20 cellular contexts compared by ENCODE assay signal in the genomic region with DNA sequence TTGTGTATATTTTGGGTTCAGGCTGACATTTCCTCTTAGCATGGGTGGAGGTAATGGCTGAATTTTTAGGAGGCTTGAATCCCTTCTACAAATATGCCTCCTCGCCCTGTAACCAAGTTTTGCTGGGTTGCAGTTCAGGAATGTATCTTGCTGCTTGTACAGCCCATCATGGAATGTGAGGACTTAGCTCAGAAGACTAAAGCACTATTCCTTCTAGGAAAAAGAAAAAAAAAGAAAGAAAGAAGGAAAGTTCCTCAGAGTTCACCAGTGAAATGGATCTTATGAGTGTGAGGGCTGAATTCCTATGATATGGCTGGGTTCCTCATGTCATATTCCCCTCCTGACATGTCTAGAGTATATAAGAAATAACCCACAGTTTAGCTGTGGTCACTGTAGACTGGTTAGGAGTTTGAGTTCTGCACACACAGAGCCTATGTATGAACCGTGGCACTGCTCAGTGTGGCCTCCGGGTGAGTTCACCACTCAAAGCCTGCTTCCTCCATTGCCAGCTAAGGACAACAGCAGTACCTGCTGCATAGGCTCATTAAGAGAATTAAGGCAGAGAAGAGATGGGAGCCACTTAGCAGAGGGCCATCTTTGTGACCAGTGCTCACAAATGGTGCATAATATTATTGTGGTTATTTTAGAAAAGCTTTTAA.
DNase-seq lines count a peak whose midpoint lies in the region; ATAC-seq and TF ChIP-seq lines count a peak whose summit lies in the region.
"Had no signal": no experiment of that assay in that cellular context is flagged by ENCODE, and none has a peak within 500 bp of the region (broad histone marks: within the 10 kb centered on the region; RNA-seq: fewer than 3 reads in every experiment).

No MANE protein-coding gene starts in this region.

- no peak overlapping the region for H3K27ac Mint-ChIP-seq in CD14-positive monocyte
- H3K27ac Mint-ChIP-seq: activated CD8-positive, alpha-beta T cell treated with anti-CD3 and anti-CD28 coated beads, Interleukin-2, amount 10 ng/mL, durations not matched to agents 7 days and 5 days; activated naive CD4-positive, alpha-beta T cell treated with anti-CD3 and anti-CD28 coated beads, Interleukin-2, amount 50 U/mL, for 24 hours had no signal

- intact Hi-C loops in CD14-positive monocyte (cut with micrococcal nuclease): no loop called here

- H3K4me2 ChIP-seq in GM23248 (ENCODE audit: unreplicated experiment): no peak overlapping the region

- H3K9me3 ChIP-seq in GM23248 (ENCODE audit: low read depth): no peaks in the 10 kb centered on the region
- no peaks in the 10 kb centered on the region for H3K9me3 ChIP-seq in RWPE2 (ENCODE audit: severe bottlenecking)
- no peaks in the 10 kb centered on the region for H3K9me3 ChIP-seq in thoracic aorta

- H3K36me3 Mint-ChIP-seq in CD14-positive monocyte: no peaks in the 10 kb centered on the region
- H3K36me3 Mint-ChIP-seq: activated naive CD4-positive, alpha-beta T cell treated with anti-CD3 and anti-CD28 coated beads, Interleukin-2, amount 50 U/mL, for 24 hours had no signal

- peaks cover 0 to 2% (median 0%) of the 10 kb centered on the region in 7 donors for H3K9me3 Mint-ChIP-seq in CD14-positive monocyte
- H3K9me3 Mint-ChIP-seq: activated naive CD4-positive, alpha-beta T cell treated with anti-CD3 and anti-CD28 coated beads, Interleukin-2, amount 50 U/mL, for 24 hours had no signal

- TF ChIP-seq CTCF in RWPE2 (IDR thresholded peaks at IDR 0.05; ENCODE audit: poor library complexity, severe bottlenecking) (no peak), thoracic aorta (IDR thresholded peaks at IDR 0.05) (no peak), CD14-positive monocyte (IDR thresholded peaks at IDR 0.05) (no peak)

- H4K20me1 ChIP-seq in GM23248 (ENCODE audit: insufficient read depth): no peaks in the 10 kb centered on the region

- peak; percentile 16; the same call in 1 of the 3 replicates for ATAC-seq in RWPE2 (ENCODE audit: low read depth)
- no peak for ATAC-seq in thoracic aorta (ENCODE audit: insufficient number of reproducible peaks, low FRiP score, low read depth)
- ATAC-seq: activated CD8-positive, alpha-beta T cell treated with anti-CD3 and anti-CD28 coated beads, Interleukin-2, amount 10 ng/mL, durations not matched to agents 7 days and 5 days had no signal

- no peak overlapping the region for H3K9ac ChIP-seq in GM23248

- H3K27ac ChIP-seq in GM23248 (no peak overlapping the region), RWPE2 (ENCODE audit: poor library complexity, severe bottlenecking) (peak overlapping the region; percentile 81), thoracic aorta (peak overlapping the region; percentile 43 to 50)
- H3K27ac ChIP-seq: dorsolateral prefrontal cortex had no signal

- peaks cover 3 to 16% (median 5%) of the 10 kb centered on the region in 3 donors for H3K27me3 Mint-ChIP-seq in CD14-positive monocyte (ENCODE audit: low read depth in 3 of 3)
- H3K27me3 Mint-ChIP-seq: activated naive CD4-positive, alpha-beta T cell treated with anti-CD3 and anti-CD28 coated beads, Interleukin-2, amount 50 U/mL, for 24 hours had no signal

- H3K79me2 ChIP-seq in GM23248 (ENCODE audit: insufficient read depth): no peaks in the 10 kb centered on the region

- no peaks in the 10 kb centered on the region for H3K36me3 ChIP-seq in GM23248 (ENCODE audit: low read depth)
- no peaks in the 10 kb centered on the region for H3K36me3 ChIP-seq in RWPE2 (ENCODE audit: low read depth)
- H3K36me3 ChIP-seq in thoracic aorta: no peaks in the 10 kb centered on the region

- no peaks in the 10 kb centered on the region for H3K4me1 Mint-ChIP-seq in CD14-positive monocyte
- H3K4me1 Mint-ChIP-seq: activated naive CD4-positive, alpha-beta T cell treated with anti-CD3 and anti-CD28 coated beads, Interleukin-2, amount 50 U/mL, for 24 hours had no signal

- in situ Hi-C loops in GM23248 (cut with MboI): no loop called here

- peaks cover 5% of the 10 kb centered on the region; the same call in 1 of the 2 replicates for H3K27me3 ChIP-seq in GM23248 (replicated peaks; ENCODE audit: insufficient read depth)
- H3K27me3 ChIP-seq in RWPE2 (ENCODE audit: insufficient read depth, poor library complexity, severe bottlenecking): no peaks in the 10 kb centered on the region
- H3K27me3 ChIP-seq in thoracic aorta (replicated peaks; ENCODE audit: insufficient read depth): no peaks in the 10 kb centered on the region
- H3K27me3 ChIP-seq: dorsolateral prefrontal cortex had no signal

- no peaks in the 10 kb centered on the region for H3K4me1 ChIP-seq in GM23248 (ENCODE audit: insufficient read depth)
- H3K4me1 ChIP-seq in RWPE2 (ENCODE audit: insufficient read depth, poor library complexity, severe bottlenecking): peaks cover 12% of the 10 kb centered on the region
- H3K4me1 ChIP-seq in thoracic aorta (ENCODE audit: control insufficient read depth in 1 of 2, low read depth in 2 of 2): peaks cover 28 to 50% of the 10 kb centered on the region in 2 donors

- no peaks in the 10 kb centered on the region for H3K9me2 ChIP-seq in GM23248 (ENCODE audit: insufficient read depth)

- 77% methylated on average over 3 of the region's 3 CpGs for WGBS in GM23248 (ENCODE audit: low coverage in 1 of 2, low lambda C conversion rate in 2 of 2, missing lambda C conversion rate in 2 of 2), 2 experiments

- no peaks in the 10 kb centered on the region for H3F3A ChIP-seq in GM23248 (ENCODE audit: insufficient read depth)

- no peak overlapping the region for H2AFZ ChIP-seq in GM23248

- H3K4me3 Mint-ChIP-seq in CD14-positive monocyte: no peak overlapping the region
- H3K4me3 Mint-ChIP-seq: activated CD8-positive, alpha-beta T cell treated with anti-CD3 and anti-CD28 coated beads, Interleukin-2, amount 10 ng/mL, durations not matched to agents 7 days and 5 days; activated naive CD4-positive, alpha-beta T cell treated with anti-CD3 and anti-CD28 coated beads, Interleukin-2, amount 50 U/mL, for 24 hours had no signal

- H3K4me3 ChIP-seq in GM23248: no peak overlapping the region
- H3K4me3 ChIP-seq in RWPE2 (ENCODE audit: severe bottlenecking): no peak overlapping the region
- no peak overlapping the region for H3K4me3 ChIP-seq in thoracic aorta
- H3K4me3 ChIP-seq: dorsolateral prefrontal cortex had no signal

- DNase-seq in GM23248: peak; percentile 10
- no peak for DNase-seq in RWPE2 (ENCODE audit: low spot score)
- DNase-seq in fibroblast of peridontal ligament (ENCODE audit: extremely low read depth): peak; percentile 40
- DNase-seq in thoracic aorta (ENCODE audit: low spot score): no peak
- no peak for DNase-seq in CD14-positive monocyte (ENCODE audit: low spot score)
- DNase-seq in OCI-M1 (lab: John Stamatoyannopoulos, UW): no peak
- DNase-seq in germinal center (ENCODE audit: low spot score): no peak
- DNase-seq: activated CD8-positive, alpha-beta T cell treated with anti-CD3 and anti-CD28 coated beads, Interleukin-2, amount 10 ng/mL, durations not matched to agents 7 days and 5 days; activated T-cell treated with anti-CD3 and anti-CD28 coated beads, Interleukin-2, amount 50 U/mL, for 48 hours; C1 segment of cervical spinal cord; DMS79; dorsolateral prefrontal cortex; erythroblast; glutamatergic neuron; NCI-H1694; NCI-H345; NK-92 treated with Interleukin-12 subunit alpha and Interleukin-12 subunit beta, amount 100 ng/mL, for 24 hours; stimulated activated CD4-positive, alpha-beta T cell treated with anti-CD3 and anti-CD28 coated beads, Interleukin-4, amount 100 ng/mL, for 1 hour; T-helper 1 cell had no signal

Comparison
In these comparisons a context has a peak if more than half of its experiments do, and no peak if none do; other contexts are left out.
1. DNase-seq: peak in GM23248 (single experiment) and fibroblast of peridontal ligament (single experiment); none in RWPE2 (single experiment), thoracic aorta (single experiment), CD14-positive monocyte (single experiment), OCI-M1 (single experiment) and germinal center (single experiment).